Comparison of ENCODE assay signal across 8 cellular contexts in genomic region chr7:151727579-151728285, GRCh38.
DNase-seq lines count a peak whose midpoint lies in the region; ATAC-seq and TF ChIP-seq lines count a peak whose summit lies in the region.

No MANE protein-coding gene starts in this region.

- H4K20me1 ChIP-seq in smooth muscle cell (ENCODE audit: low read depth): no peaks in the 10 kb centered on the region

- H3K36me3 ChIP-seq in smooth muscle cell (ENCODE audit: low read depth): no peaks in the 10 kb centered on the region

- H3K4me2 ChIP-seq in smooth muscle cell: peak overlapping the region; percentile 69

- WGBS in smooth muscle cell (ENCODE audit: low lambda C conversion rate): 44% methylated on average over 18 of the region's 18 CpGs

- POLR2A ChIA-PET in AG04449 (lab: Yijun Ruan, JAX): interaction anchor here (1.1 to 1.6 kb wide), 4 partner anchors 9 to 128 kb away, joined by 3 to 7 read pairs (median 4); no protein-coding TSS in a partner anchor

- H3K27ac ChIP-seq in smooth muscle cell (ENCODE audit: low read depth): peak overlapping the region; percentile 44

- peaks cover 14% of the 10 kb centered on the region for H3K4me1 ChIP-seq in smooth muscle cell (ENCODE audit: low read depth)

- DNase-seq in AG04449 (ENCODE audit: low read depth, low spot score) (peak; percentile 81), GM20000 (ENCODE audit: low spot score) (peak; percentile 41), MV-4-11 (lab: John Stamatoyannopoulos, UW) (peak; percentile 80), activated T-cell treated with anti-CD3 and anti-CD28 coated beads for 4 hours (peak; percentile 38), Right ventricle myocardium superior (peak; percentile 82), smooth muscle cell (lab: John Stamatoyannopoulos, UW; ENCODE audit: unreplicated experiment) (peak; percentile 20), NAMALWA (ENCODE audit: low spot score) (no peak), NCI-H1105 (lab: John Stamatoyannopoulos, UW) (no peak)

- CTCF ChIA-PET in AG04449 (lab: Yijun Ruan, JAX): interaction anchor here (0.8 to 1.4 kb wide), 2 partner anchors 9 to 95 kb away, joined by 5 to 8 read pairs; no protein-coding TSS in a partner anchor

- H3K9me3 ChIP-seq in smooth muscle cell (replicated peaks; ENCODE audit: low read depth): no peaks in the 10 kb centered on the region

- ATAC-seq in Right ventricle myocardium superior (ENCODE audit: poor library complexity): peak; percentile 51

- no peaks in the 10 kb centered on the region for H3F3A ChIP-seq in smooth muscle cell (ENCODE audit: low read depth)

- no peak for TF ChIP-seq CTCF in AG04449 (IDR thresholded peaks at IDR 0.05; ENCODE audit: insufficient read depth, low read length, missing control alignments)
- no peak for TF ChIP-seq CTCF in GM20000 (IDR thresholded peaks at IDR 0.05; ENCODE audit: extremely low read depth, missing control alignments)
- TF ChIP-seq CTCF in smooth muscle cell (IDR thresholded peaks at IDR 0.05; ENCODE audit: borderline replicate concordance, insufficient read depth, poor library complexity, severe bottlenecking): no peak

- no peak overlapping the region for H2AFZ ChIP-seq in smooth muscle cell (ENCODE audit: low read depth)

- no peaks in the 10 kb centered on the region for H3K27me3 ChIP-seq in smooth muscle cell (ENCODE audit: low read depth)

- H3K9ac ChIP-seq in smooth muscle cell (ENCODE audit: low read depth): peak overlapping the region; percentile 73

- H3K4me3 ChIP-seq in AG04449 (ENCODE audit: low read depth, low read length): no peak overlapping the region
- no peak overlapping the region for H3K4me3 ChIP-seq in smooth muscle cell

- intact Hi-C loops in Right ventricle myocardium superior (cut with DNase I): no loop called here

- no peaks in the 10 kb centered on the region for H3K79me2 ChIP-seq in smooth muscle cell (ENCODE audit: low read depth)

Comparison
In these comparisons a context has a peak if more than half of its experiments do, and no peak if none do; other contexts are left out.
1. DNase-seq: peak in AG04449 (single experiment), GM20000 (single experiment), MV-4-11 (single experiment), activated T-cell treated with anti-CD3 and anti-CD28 coated beads for 4 hours (single experiment), Right ventricle myocardium superior (single experiment) and smooth muscle cell (single experiment); none in NAMALWA (single experiment) and NCI-H1105 (single experiment).